Comparison of ENCODE assay signal across 14 cellular contexts in the genomic region with DNA sequence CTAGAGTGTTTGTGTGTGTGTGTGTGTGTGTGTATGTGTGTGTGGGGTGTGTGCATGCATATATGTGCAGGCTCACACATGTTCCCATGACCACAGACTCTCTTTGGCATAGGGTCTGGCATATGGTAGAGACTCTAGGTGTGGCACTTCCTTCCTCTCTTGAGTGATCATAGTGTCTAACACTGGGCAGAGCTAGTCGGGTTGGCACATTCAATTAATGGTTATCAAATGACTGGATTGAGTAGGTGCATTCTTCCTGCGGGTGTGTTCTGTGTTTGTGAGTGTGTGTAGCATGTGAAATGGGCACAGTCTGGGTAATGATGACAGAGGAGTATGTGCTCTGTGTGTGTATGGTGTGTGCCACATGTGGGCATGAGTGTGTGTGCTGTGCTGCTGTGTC.
"Had no signal": no experiment of that assay in that cellular context is flagged by ENCODE, and none has a peak within 500 bp of the region (broad histone marks: within the 10 kb centered on the region; RNA-seq: fewer than 3 reads in every experiment).

No MANE protein-coding gene starts in this region.

- H3K4me3 ChIP-seq: ascending aorta, cardiac muscle cell, lung, SK-N-MC, skin epidermis, thoracic aorta had no signal

- H3K4me3 Mint-ChIP-seq: activated naive CD4-positive, alpha-beta T cell treated with anti-CD3 and anti-CD28 coated beads for 36 hours; activated T-helper 17 cell treated with anti-CD3 and anti-CD28 coated beads, Interleukin-2, amount 50 U/mL, for 72 hours; naive B cell; stimulated activated naive CD8-positive, alpha-beta T cell treated with anti-CD3 and anti-CD28 coated beads, Interleukin-15, amount 100 ng/mL, for 72 hours had no signal

- H3K9me3 Mint-ChIP-seq: activated naive CD4-positive, alpha-beta T cell treated with anti-CD3 and anti-CD28 coated beads for 36 hours; activated T-helper 17 cell treated with anti-CD3 and anti-CD28 coated beads, Interleukin-2, amount 50 U/mL, for 72 hours; naive B cell; stimulated activated naive CD8-positive, alpha-beta T cell treated with anti-CD3 and anti-CD28 coated beads, Interleukin-15, amount 100 ng/mL, for 72 hours had no signal

- H3K4me1 Mint-ChIP-seq: stimulated activated naive CD8-positive, alpha-beta T cell treated with anti-CD3 and anti-CD28 coated beads, Interleukin-15, amount 100 ng/mL, for 72 hours had no signal

- H3K36me3 Mint-ChIP-seq: naive B cell had no signal

- H3K27me3 Mint-ChIP-seq: activated T-helper 17 cell treated with anti-CD3 and anti-CD28 coated beads, Interleukin-2, amount 50 U/mL, for 72 hours; stimulated activated naive CD8-positive, alpha-beta T cell treated with anti-CD3 and anti-CD28 coated beads, Interleukin-15, amount 100 ng/mL, for 72 hours had no signal

- H2AFZ ChIP-seq: parathyroid adenoma had no signal

- H3K27ac ChIP-seq: ascending aorta, cardiac muscle cell, neutrophil, thoracic aorta had no signal

- H3K27me3 ChIP-seq: cardiac muscle cell, neutrophil had no signal

- DNase-seq: activated CD4-positive, alpha-beta T cell treated with anti-CD3 and anti-CD28 coated beads, Interleukin-2, amount 50 U/mL, for 1 hour; activated naive CD4-positive, alpha-beta T cell treated with anti-CD3 and anti-CD28 coated beads for 36 hours; foreskin fibroblast; naive B cell; stimulated activated naive CD8-positive, alpha-beta T cell treated with anti-CD3 and anti-CD28 coated beads, Interleukin-15, amount 100 ng/mL, for 72 hours had no signal

- H3K27ac Mint-ChIP-seq: activated naive CD4-positive, alpha-beta T cell treated with anti-CD3 and anti-CD28 coated beads for 36 hours; activated T-helper 17 cell treated with anti-CD3 and anti-CD28 coated beads, Interleukin-2, amount 50 U/mL, for 72 hours; naive B cell had no signal

- H3K9me3 ChIP-seq: ascending aorta, neutrophil, thoracic aorta had no signal

- H3K36me3 ChIP-seq: ascending aorta, cardiac muscle cell, neutrophil, thoracic aorta had no signal

- ATAC-seq: activated T-helper 17 cell treated with anti-CD3 and anti-CD28 coated beads, Interleukin-2, amount 50 U/mL, for 72 hours; stimulated activated naive CD8-positive, alpha-beta T cell treated with anti-CD3 and anti-CD28 coated beads, Interleukin-15, amount 100 ng/mL, for 72 hours had no signal

- H3K79me2 ChIP-seq: parathyroid adenoma had no signal

- H3K9ac ChIP-seq: parathyroid adenoma had no signal
